29 cellular contexts compared by ENCODE assay signal in the genomic region with DNA sequence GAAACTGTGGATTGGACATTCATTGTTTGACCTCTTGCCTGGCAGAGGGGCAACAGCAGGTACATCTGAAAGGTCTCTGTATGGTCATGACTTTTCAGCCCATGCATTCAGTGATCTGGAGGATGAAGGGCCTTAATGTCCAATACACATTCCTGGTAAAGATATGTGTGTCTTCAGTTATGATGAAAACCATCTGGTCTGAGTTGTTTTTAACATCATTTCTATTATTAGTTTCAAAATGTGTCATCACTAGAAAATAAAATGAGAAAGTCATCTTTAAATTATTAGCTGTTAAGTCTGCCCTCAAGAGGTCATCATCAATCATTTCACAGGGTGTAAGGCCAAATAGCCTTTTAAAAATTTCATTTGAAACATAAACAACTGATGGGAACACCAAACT.
DNase-seq lines count a peak whose midpoint lies in the region; ATAC-seq, FAIRE-seq and TF ChIP-seq lines count a peak whose summit lies in the region.
"Had no signal": no experiment of that assay in that cellular context is flagged by ENCODE, and none has a peak within 500 bp of the region (broad histone marks: within the 10 kb centered on the region; RNA-seq: fewer than 3 reads in every experiment).

No MANE protein-coding gene starts in this region.

- H4K20me1 ChIP-seq in astrocyte (ENCODE audit: insufficient read depth, low read length) = no peaks in the 10 kb centered on the region

- H3K4me2 ChIP-seq in astrocyte (ENCODE audit: low read length) = no peak overlapping the region
- H3K4me2 ChIP-seq: neural progenitor cell had no signal

- H3K36me3 Mint-ChIP-seq in astrocyte (ENCODE audit: low read depth, unreplicated experiment) = no peaks in the 10 kb centered on the region
- H3K36me3 Mint-ChIP-seq: neural progenitor cell had no signal

- no peaks in the 10 kb centered on the region for H3K4me1 ChIP-seq in astrocyte (ENCODE audit: insufficient read depth, low read length)
- H3K4me1 ChIP-seq: neural progenitor cell, right lobe of liver, tibial nerve had no signal

- TF ChIP-seq CTCF in astrocyte (IDR thresholded peaks at IDR 0.05; ENCODE audit: insufficient read depth, low read depth, low read length) = no peak
- TF ChIP-seq CTCF in fibroblast of the aortic adventitia (IDR thresholded peaks at IDR 0.05; ENCODE audit: insufficient read depth, low read length) = no peak
- TF ChIP-seq CTCF in coronary artery (IDR thresholded peaks at IDR 0.05) = no peak

- no peak overlapping the region for H3K27ac ChIP-seq in astrocyte (ENCODE audit: low read depth, low read length)
- H3K27ac ChIP-seq in coronary artery = no peak overlapping the region
- H3K27ac ChIP-seq: epithelial cell of prostate, neural progenitor cell, right lobe of liver, tibial nerve had no signal

- no peak for ATAC-seq in HG03135 (IDR thresholded peaks at IDR 0.05; ENCODE audit: unreplicated experiment)
- ATAC-seq: GM12878, right lobe of liver, Right ventricle myocardium inferior had no signal

- H3K27me3 Mint-ChIP-seq in astrocyte (ENCODE audit: low read depth, unreplicated experiment) = no peaks in the 10 kb centered on the region

- H3K9ac ChIP-seq in astrocyte (ENCODE audit: low read length) = no peak overlapping the region
- H3K9ac ChIP-seq: neural progenitor cell had no signal

- H3K36me3 ChIP-seq in astrocyte (ENCODE audit: insufficient read depth, low read length) = no peaks in the 10 kb centered on the region
- H3K36me3 ChIP-seq: MG63, neural progenitor cell, right lobe of liver, tibial nerve had no signal

- H3K9me3 ChIP-seq in astrocyte (ENCODE audit: insufficient read depth, low read depth, low read length) = no peaks in the 10 kb centered on the region
- H3K9me3 ChIP-seq: MG63, right lobe of liver, tibial nerve had no signal

- FAIRE-seq in astrocyte (lab: Jason Lieb, UNC) = no peak
- no peak for FAIRE-seq in GM12892 (lab: Jason Lieb, UNC)
- FAIRE-seq: GM12878 had no signal

- H3K27ac Mint-ChIP-seq in astrocyte (ENCODE audit: unreplicated experiment) = no peak overlapping the region
- H3K27ac Mint-ChIP-seq: activated naive CD4-positive, alpha-beta T cell treated with anti-CD3 and anti-CD28 coated beads for 36 hours; neural progenitor cell had no signal

- no peaks in the 10 kb centered on the region for H3K9me3 Mint-ChIP-seq in astrocyte (ENCODE audit: unreplicated experiment)
- H3K9me3 Mint-ChIP-seq: activated naive CD4-positive, alpha-beta T cell treated with anti-CD3 and anti-CD28 coated beads for 36 hours; neural progenitor cell had no signal

- H3K4me3 Mint-ChIP-seq in astrocyte (ENCODE audit: unreplicated experiment) = no peak overlapping the region
- H3K4me3 Mint-ChIP-seq: activated naive CD4-positive, alpha-beta T cell treated with anti-CD3 and anti-CD28 coated beads for 36 hours; neural progenitor cell had no signal

- H3K4me3 ChIP-seq in astrocyte (ENCODE audit: insufficient read depth, low read depth, low read length) = no peak overlapping the region
- H3K4me3 ChIP-seq in fibroblast of the aortic adventitia (ENCODE audit: low read depth, low read length) = no peak overlapping the region
- no peak overlapping the region for H3K4me3 ChIP-seq in skeletal muscle cell (ENCODE audit: low read depth, low read length)
- H3K4me3 ChIP-seq in coronary artery = no peak overlapping the region
- H3K4me3 ChIP-seq: GM12878, lung, MG63, neural progenitor cell, right lobe of liver, tibial nerve had no signal

- TF ChIP-seq POLR2A in GM12892 (IDR thresholded peaks at IDR 0.05; ENCODE audit: low read depth, low read length) = no peak

- H3K79me2 ChIP-seq in astrocyte (ENCODE audit: insufficient read depth, low read length) = no peaks in the 10 kb centered on the region

- no peak overlapping the region for H2AFZ ChIP-seq in astrocyte (ENCODE audit: low read depth, low read length)
- H2AFZ ChIP-seq: neural progenitor cell had no signal

- no peaks in the 10 kb centered on the region for H3K4me1 Mint-ChIP-seq in astrocyte (ENCODE audit: low read depth, unreplicated experiment)

- peak; percentile 21 for DNase-seq in GM04504 (ENCODE audit: low read depth)
- DNase-seq in astrocyte (ENCODE audit: low read depth) = peak; percentile 16
- DNase-seq in fibroblast of the aortic adventitia (ENCODE audit: low read depth) = peak; percentile 83
- peak; percentile 23 for DNase-seq in skeletal muscle cell (ENCODE audit: low read depth)
- no peak for DNase-seq in epidermal melanocyte (ENCODE audit: insufficient read length, low spot score)
- no peak for DNase-seq in GM12892 (ENCODE audit: insufficient read length)
- DNase-seq in coronary artery (ENCODE audit: low spot score) = no peak
- DNase-seq: activated CD4-positive, alpha-beta T cell treated with anti-CD3 and anti-CD28 coated beads for 48 hours; activated naive CD4-positive, alpha-beta T cell treated with anti-CD3 and anti-CD28 coated beads for 36 hours; activated T-cell treated with anti-CD3 and anti-CD28 coated beads, Interleukin-2, amount 50 U/mL, for 48 hours; AML-193; aorta; DMS53; GOT3; KBM-7; kidney; MG63; NCI-H1417 treated with DMSO at 0.1 percent for 48 hours; NCI-H2081 treated with DMSO at 0.1 percent for 48 hours; NCI-H345; NCI-H748 treated with DMSO at 0.1 percent for 48 hours; right lobe of liver had no signal

- H3K27me3 ChIP-seq in astrocyte (ENCODE audit: insufficient read depth, low read length) = no peaks in the 10 kb centered on the region
- H3K27me3 ChIP-seq: MG63, neural progenitor cell, right lobe of liver, tibial nerve had no signal

Comparison
In these comparisons a context has a peak if more than half of its experiments do, and no peak if none do; other contexts are left out.
1. DNase-seq: peak in GM04504 (single experiment), astrocyte (single experiment), fibroblast of the aortic adventitia (single experiment) and skeletal muscle cell (single experiment); none in epidermal melanocyte (single experiment), GM12892 (single experiment) and coronary artery (single experiment).